ENCODE assay signal across 24 cellular contexts in the genomic region with DNA sequence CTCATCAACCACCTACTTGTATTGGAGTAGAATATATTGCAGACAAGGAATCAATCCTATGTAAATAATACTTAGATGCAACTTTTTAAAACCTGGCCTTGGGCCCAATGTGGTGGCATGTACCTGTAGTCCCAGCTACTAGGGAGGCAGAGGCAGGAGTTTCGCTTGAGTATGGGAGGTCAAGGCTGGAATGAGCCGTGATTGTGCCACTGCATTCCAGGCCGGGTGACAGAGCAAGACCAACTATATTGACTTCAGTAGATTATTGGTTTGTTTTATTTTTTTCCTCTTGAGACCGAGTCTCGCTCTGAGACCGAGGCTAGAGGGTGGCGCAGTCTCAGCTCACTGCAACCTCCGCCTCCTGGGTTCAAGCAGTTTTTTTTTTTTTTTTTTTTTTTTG. TPM values are rescaled to one million over a fixed set of nuclear protein-coding genes. Genes with fewer than 3 reads are reported as not detected.
DNase-seq lines count a peak whose midpoint lies in the region; ATAC-seq and TF ChIP-seq lines count a peak whose summit lies in the region.
"Had no signal": no experiment of that assay in that cellular context is flagged by ENCODE, and none has a peak within 500 bp of the region (broad histone marks: within the 10 kb centered on the region; RNA-seq: fewer than 3 reads in every experiment).

No MANE protein-coding gene starts in this region.

- H3K27me3 ChIP-seq in DND-41 (ENCODE audit: insufficient read depth, low read length, poor library complexity) = no peaks in the 10 kb centered on the region
- no peaks in the 10 kb centered on the region for H3K27me3 ChIP-seq in Panc1 (ENCODE audit: control insufficient read depth, insufficient read depth, low read length)
- H3K27me3 ChIP-seq in endodermal cell (ENCODE audit: control insufficient read depth, insufficient read depth, low read length, poor library complexity, severe bottlenecking) = no peaks in the 10 kb centered on the region
- H3K27me3 ChIP-seq in mesendoderm (ENCODE audit: insufficient read depth, low read length, poor library complexity) = no peaks in the 10 kb centered on the region
- H3K27me3 ChIP-seq: SJCRH30 had no signal

- H3K9ac ChIP-seq in DND-41 (ENCODE audit: low read depth, low read length) (no peak overlapping the region), endodermal cell (ENCODE audit: extremely low read depth, low read length, poor library complexity, severe bottlenecking) (no peak overlapping the region), mesendoderm (ENCODE audit: low read length) (no peak overlapping the region)
- H3K9ac ChIP-seq: GM23248, KMS-11 had no signal

- H2AK5ac ChIP-seq in mesendoderm (ENCODE audit: low read length) = no peak overlapping the region

- H3K4me1 ChIP-seq in DND-41 (ENCODE audit: insufficient read depth, low read length) (peaks cover 31% of the 10 kb centered on the region), Panc1 (ENCODE audit: control insufficient read depth, insufficient read depth, low read length) (peaks cover 30% of the 10 kb centered on the region), endodermal cell (ENCODE audit: control insufficient read depth, insufficient read depth, low read length) (no peaks in the 10 kb centered on the region), mesendoderm (ENCODE audit: control insufficient read depth, low read depth, low read length) (no peaks in the 10 kb centered on the region)

- no peak overlapping the region for H3K56ac ChIP-seq in mesendoderm (ENCODE audit: low read length)

- no peak overlapping the region for H4K8ac ChIP-seq in mesendoderm (ENCODE audit: low read depth, low read length)

- no peak for TF ChIP-seq CTCF in DND-41 (IDR thresholded peaks at IDR 0.05; ENCODE audit: borderline replicate concordance, extremely low read depth, low read length, poor library complexity, severe bottlenecking)
- no peak for TF ChIP-seq CTCF in Panc1 (IDR thresholded peaks at IDR 0.05)
- no peak for TF ChIP-seq CTCF in endodermal cell (conservative IDR thresholded peaks at IDR 0.05)

- POLR2A ChIA-PET in Panc1 (lab: Charles Lee) = no interaction called here

- no peak overlapping the region for H2BK5ac ChIP-seq in mesendoderm (ENCODE audit: low read length)

- H3K4me3 ChIP-seq in DND-41 (ENCODE audit: low read depth in 1 of 2, low read length in 2 of 2) (no peak overlapping the region), Panc1 (ENCODE audit: low read depth in 2 of 2, low read length in 2 of 2) (no peak overlapping the region), endodermal cell (ENCODE audit: low read length) (peak overlapping the region; percentile 95), mesendoderm (ENCODE audit: low read length) (no peak overlapping the region)
- H3K4me3 ChIP-seq: GM23248, HAP-1, SJCRH30 had no signal

- H3K27ac ChIP-seq in DND-41 (ENCODE audit: low read length) (no peak overlapping the region), Panc1 (ENCODE audit: low read length) (peak overlapping the region; percentile 4; the same call in 1 of the 2 replicates), endodermal cell (ENCODE audit: low read depth, low read length) (no peak overlapping the region), mesendoderm (ENCODE audit: low read depth, low read length) (no peak overlapping the region)
- H3K27ac ChIP-seq: C4-2B, GM23248, KMS-11, SJCRH30 had no signal

- H3K4ac ChIP-seq in mesendoderm (ENCODE audit: low read depth, low read length) = no peak overlapping the region

- no peaks in the 10 kb centered on the region for H3K27me3 Mint-ChIP-seq in endodermal cell (ENCODE audit: insufficient read depth)

- no peak overlapping the region for H4K5ac ChIP-seq in mesendoderm (ENCODE audit: low read length)

- CTCF ChIA-PET in Panc1 (lab: Charles Lee) = no interaction called here

- H2AFZ ChIP-seq in DND-41 (ENCODE audit: low read depth, low read length) = no peak overlapping the region
- H2AFZ ChIP-seq: GM23248 had no signal

- ATAC-seq in DND-41 (ENCODE audit: insufficient read depth, low read depth) (no peak), Panc1 (no peak), GM18505 (IDR thresholded peaks at IDR 0.05; ENCODE audit: unreplicated experiment) (no peak), GM21619 (IDR thresholded peaks at IDR 0.05; ENCODE audit: unreplicated experiment) (no peak), GM21515 (IDR thresholded peaks at IDR 0.05; ENCODE audit: unreplicated experiment) (no peak)

- no peak for TF ChIP-seq POLR2A in GM18505 (IDR thresholded peaks at IDR 0.05; ENCODE audit: borderline replicate concordance, extremely low read depth, insufficient read depth, insufficient read length)

- H3K9me3 Mint-ChIP-seq in endodermal cell = no peaks in the 10 kb centered on the region

- H3K36me3 Mint-ChIP-seq in endodermal cell (ENCODE audit: low read depth) = peaks cover 13% of the 10 kb centered on the region

- H3K79me1 ChIP-seq in mesendoderm (ENCODE audit: low read length) = no peaks in the 10 kb centered on the region

- no peak overlapping the region for H3K18ac ChIP-seq in mesendoderm (ENCODE audit: low read length)

- peaks cover 51% of the 10 kb centered on the region for H4K20me1 ChIP-seq in DND-41 (ENCODE audit: insufficient read depth, low read length)

- H2BK15ac ChIP-seq in mesendoderm (replicated peaks; ENCODE audit: low read depth) = no peak overlapping the region

- in situ Hi-C loops in Panc1 (cut with HindIII; ENCODE audit: low pct_unique_long_range_greater_than_20kb, low sequenced_read_pairs) = no loop called here

- no peak overlapping the region for H3K4me3 Mint-ChIP-seq in endodermal cell

- H3K23ac ChIP-seq in mesendoderm (ENCODE audit: low read length) = peak overlapping the region; percentile 94

- 100% methylated on average over 8 of the region's 8 CpGs; no CpG with 5 or more reads in 1 of the 2 experiments for WGBS in endodermal cell (ENCODE audit: insufficient coverage in 1 of 2, insufficient read length in 1 of 2), 2 experiments
- no CpG with 5 or more reads among the region's 8 CpGs for WGBS in mesendoderm (ENCODE audit: extremely low coverage, insufficient coverage, low lambda C conversion rate)

- no TSS peak for BruUV-seq in Panc1 (replicated peaks; lab: Mats Ljungman, UMichigan)

- no peak overlapping the region for H3K27ac Mint-ChIP-seq in endodermal cell

- H3K9me3 ChIP-seq in DND-41 (ENCODE audit: insufficient read depth, low read length, severe bottlenecking) (no peaks in the 10 kb centered on the region), Panc1 (ENCODE audit: control insufficient read depth, insufficient read depth, low read depth, low read length) (no peaks in the 10 kb centered on the region), endodermal cell (ENCODE audit: control insufficient read depth, low read length) (no peaks in the 10 kb centered on the region)
- H3K9me3 ChIP-seq: HAP-1, SJCRH30 had no signal

- H3K4me1 Mint-ChIP-seq in endodermal cell = peaks cover 10% of the 10 kb centered on the region

- H3K4me2 ChIP-seq in DND-41 (ENCODE audit: insufficient read depth, low read length) (peak overlapping the region; percentile 37; the same call in 1 of the 2 replicates), mesendoderm (ENCODE audit: low read length) (no peak overlapping the region)
- H3K4me2 ChIP-seq: KMS-11 had no signal

- H3K79me2 ChIP-seq in DND-41 (ENCODE audit: insufficient read depth, low read length) (peaks cover 86% of the 10 kb centered on the region), mesendoderm (ENCODE audit: control insufficient read depth, insufficient read depth, low read length) (peaks cover 71% of the 10 kb centered on the region)

- intact Hi-C loops in Panc1 (cut with micrococcal nuclease; ENCODE audit: unreplicated experiment) = no loop called here

- DNase-seq in DND-41 (no peak), Panc1 (ENCODE audit: low read depth, low spot score) (no peak), endodermal cell (no peak), mesendoderm (no peak), NCI-H446 (lab: John Stamatoyannopoulos, UW) (no peak)
- DNase-seq: ACHN; AML-193; DMS79; GM23248; NCI-H146; NCI-H2029 treated with DMSO at 0.1 percent for 48 hours; NCI-H748 treated with DMSO at 0.1 percent for 48 hours; NK-92 treated with Interleukin-12 subunit alpha and Interleukin-12 subunit beta, amount 100 ng/mL, for 24 hours; RPMI8226; SJCRH30 had no signal

- H2BK120ac ChIP-seq in mesendoderm (ENCODE audit: low read depth, low read length) = no peak overlapping the region

- H3K36me3 ChIP-seq in DND-41 (ENCODE audit: insufficient read depth, low read length) (peaks cover 5% of the 10 kb centered on the region; the same call in 1 of the 2 replicates), Panc1 (ENCODE audit: control insufficient read depth, insufficient read depth, low read length) (peaks cover 14% of the 10 kb centered on the region), endodermal cell (ENCODE audit: control insufficient read depth, insufficient read depth, low read length) (peaks cover 25% of the 10 kb centered on the region), mesendoderm (ENCODE audit: control insufficient read depth, insufficient read depth, low read length) (no peaks in the 10 kb centered on the region)
- H3K36me3 ChIP-seq: HAP-1 had no signal

RNA-seq across cellular contexts. Expression of a gene that starts 3.6 kb away (rescaled TPM):
- 92.7 TPM for total RNA-seq in Panc1 (2021; ENCODE audit: unreplicated experiment)
- polyA plus RNA-seq in Panc1 (2012; ENCODE audit: insufficient read length) = 33.7 TPM
- 100 to 1,000 TPM in 1 of 2 donors, 10 to 100 TPM in 1; 91.7 to 106 TPM for total RNA-seq in endodermal cell
- 32.8 TPM for polyA plus RNA-seq in endodermal cell (2013, experiment 1 of 2)
- polyA plus RNA-seq in endodermal cell (2013, experiment 2 of 2) = 32.1 TPM
- 49.6 TPM for polyA plus RNA-seq in mesendoderm (2013, experiment 1 of 2)
- polyA plus RNA-seq in mesendoderm (2013, experiment 2 of 2) = 50.1 TPM

RNA-seq across cellular contexts. Expression of a gene that starts 7.9 kb away (rescaled TPM):
- total RNA-seq in Panc1 (2021; ENCODE audit: unreplicated experiment) = not detected
- polyA plus RNA-seq in Panc1 (2012; ENCODE audit: insufficient read length) = 0.04 TPM
- total RNA-seq in endodermal cell = not detected
- not detected for polyA plus RNA-seq in endodermal cell (2013, experiment 1 of 2)
- not detected for polyA plus RNA-seq in endodermal cell (2013, experiment 2 of 2)
- polyA plus RNA-seq in mesendoderm (2013, experiment 1 of 2) = not detected
- polyA plus RNA-seq in mesendoderm (2013, experiment 2 of 2) = not detected
- total RNA-seq: GM23248, HT-29, M059J, NCI-H460 had no signal
- polyA plus RNA-seq: GM23248 had no signal
